Comparison of ENCODE assay signal across 1 cellular context in genomic region chr16:15996432-15997109, GRCh38.
TF ChIP-seq lines count a peak whose summit lies in the region.

No MANE protein-coding gene starts in this region.

TF ChIP-seq in HepG2, 621 proteins besides CTCF, POLR2A, EP300 and RAD21 (continued from another document and continues in another):
- TF ChIP-seq NR0B2 (CRISPR knock-in tag; IDR thresholded peaks at IDR 0.05) = peak; percentile 89
- no peak for TF ChIP-seq PLSCR1 (CRISPR knock-in tag; IDR thresholded peaks at IDR 0.05; ENCODE audit: borderline replicate concordance)
- TF ChIP-seq ZNF574 (CRISPR knock-in tag; IDR thresholded peaks at IDR 0.05) = peak; percentile 72
- no peak for TF ChIP-seq ZSCAN12 (CRISPR knock-in tag; IDR thresholded peaks at IDR 0.05)
- TF ChIP-seq ZFP91 (CRISPR knock-in tag; IDR thresholded peaks at IDR 0.05; ENCODE audit: borderline replicate concordance) = peak; percentile 79
- TF ChIP-seq ZNF563 (CRISPR knock-in tag; IDR thresholded peaks at IDR 0.05) = no peak
- 0 out of 2 replicates have a peak, but pooled peaks have one; percentile 67 for TF ChIP-seq CAMTA2 (CRISPR knock-in tag; IDR thresholded peaks at IDR 0.05; ENCODE audit: borderline replicate concordance)
- peak; percentile 38; the same call in 1 of the 2 replicates for TF ChIP-seq ZNF160 (CRISPR knock-in tag; IDR thresholded peaks at IDR 0.05)
- TF ChIP-seq ZNF225 (CRISPR knock-in tag; IDR thresholded peaks at IDR 0.05) = 0 out of 2 replicates have a peak, but pooled peaks have one; percentile 32
- peak; percentile 82 for TF ChIP-seq XRCC5 (optimal IDR thresholded peaks at IDR 0.05; ENCODE audit: low read length)
- no peak for TF ChIP-seq ZUFSP (CRISPR knock-in tag; IDR thresholded peaks at IDR 0.05; ENCODE audit: borderline replicate concordance)
- peak; percentile 45; the same call in 1 of the 2 replicates for TF ChIP-seq HINFP (CRISPR knock-in tag; IDR thresholded peaks at IDR 0.05; ENCODE audit: low read depth)
- TF ChIP-seq SOX6 (IDR thresholded peaks at IDR 0.05) = no peak
- peak; percentile 88 for TF ChIP-seq SOX6 (CRISPR knock-in tag; IDR thresholded peaks at IDR 0.05)
- TF ChIP-seq SAP130 (CRISPR knock-in tag; IDR thresholded peaks at IDR 0.05; ENCODE audit: low read depth) = peak; percentile 96
- TF ChIP-seq IRF1 (CRISPR knock-in tag; IDR thresholded peaks at IDR 0.05; ENCODE audit: low read depth) = no peak
- TF ChIP-seq SOX13 (IDR thresholded peaks at IDR 0.05) = no peak
- TF ChIP-seq SOX13 (CRISPR knock-in tag; conservative IDR thresholded peaks at IDR 0.05 in 1 of 2, IDR thresholded peaks at IDR 0.05 in 1 of 2) = peak in 1 of 2 experiments; percentile 80; a peak in 2 of 4 replicates
- TF ChIP-seq JUN (CRISPR knock-in tag; IDR thresholded peaks at IDR 0.05) = peak; percentile 100
- TF ChIP-seq ZNF672 (CRISPR knock-in tag; IDR thresholded peaks at IDR 0.05) = no peak
- TF ChIP-seq ZBTB7B (CRISPR knock-in tag; IDR thresholded peaks at IDR 0.05) = peak; percentile 83
- 0 out of 2 replicates have a peak, but pooled peaks have one; percentile 49 for TF ChIP-seq ZNF224 (CRISPR knock-in tag; IDR thresholded peaks at IDR 0.05)
- TF ChIP-seq ZNF83 (CRISPR knock-in tag; IDR thresholded peaks at IDR 0.05; ENCODE audit: borderline replicate concordance) = peak; percentile 86; the same call in 1 of the 2 replicates
- TF ChIP-seq CC2D1A (CRISPR knock-in tag; IDR thresholded peaks at IDR 0.05) = no peak
- TF ChIP-seq NFE2L1 (CRISPR knock-in tag; IDR thresholded peaks at IDR 0.05; ENCODE audit: borderline replicate concordance) = peak; percentile 78; the same call in 1 of the 2 replicates
- TF ChIP-seq GPN1 (CRISPR knock-in tag; IDR thresholded peaks at IDR 0.05; ENCODE audit: borderline replicate concordance) = no peak
- no peak for TF ChIP-seq FLYWCH1 (CRISPR knock-in tag; IDR thresholded peaks at IDR 0.05)
- TF ChIP-seq TP53 (CRISPR knock-in tag; conservative IDR thresholded peaks at IDR 0.05) = no peak
- no peak; the same call in 1 of the 2 replicates for TF ChIP-seq FUBP1 (CRISPR knock-in tag; IDR thresholded peaks at IDR 0.05; ENCODE audit: borderline replicate concordance)
- TF ChIP-seq CCAR2 (optimal IDR thresholded peaks at IDR 0.05; ENCODE audit: low read depth, low read length) = no peak
- peak; percentile 71; the same call in 1 of the 2 replicates for TF ChIP-seq PHF21A (CRISPR knock-in tag; IDR thresholded peaks at IDR 0.05)
- TF ChIP-seq MYC (CRISPR knock-in tag; IDR thresholded peaks at IDR 0.05; ENCODE audit: borderline replicate concordance) = peak; percentile 72; the same call in 1 of the 2 replicates
- peak; percentile 78; the same call in 1 of the 2 replicates for TF ChIP-seq SPEN (CRISPR knock-in tag; IDR thresholded peaks at IDR 0.05; ENCODE audit: low read depth)
- TF ChIP-seq ZNF335 (CRISPR knock-in tag; IDR thresholded peaks at IDR 0.05) = no peak
- TF ChIP-seq AKAP8 (CRISPR knock-in tag; IDR thresholded peaks at IDR 0.05) = no peak
- TF ChIP-seq ZNF644 (CRISPR knock-in tag; IDR thresholded peaks at IDR 0.05; ENCODE audit: low read depth) = peak; percentile 82; the same call in 1 of the 2 replicates
- no peak for TF ChIP-seq HNRNPL (IDR thresholded peaks at IDR 0.05; ENCODE audit: low read depth, low read length)
- TF ChIP-seq ZNF546 (CRISPR knock-in tag; conservative IDR thresholded peaks at IDR 0.05) = no peak
- TF ChIP-seq NR2C2 (CRISPR knock-in tag; IDR thresholded peaks at IDR 0.05; ENCODE audit: borderline replicate concordance) = peak; percentile 93
- TF ChIP-seq ZNF143 (CRISPR knock-in tag; IDR thresholded peaks at IDR 0.05) = peak; percentile 32; the same call in 1 of the 2 replicates
- TF ChIP-seq NR2F1 (CRISPR knock-in tag; IDR thresholded peaks at IDR 0.05) = peak; percentile 100
- no peak for TF ChIP-seq PHF20 (CRISPR knock-in tag; IDR thresholded peaks at IDR 0.05)
- peak; percentile 67; the same call in 1 of the 2 replicates for TF ChIP-seq MYPOP (CRISPR knock-in tag; IDR thresholded peaks at IDR 0.05)
- TF ChIP-seq ZC3H13 (CRISPR knock-in tag; IDR thresholded peaks at IDR 0.05) = no peak
- TF ChIP-seq CEBPG (CRISPR knock-in tag; IDR thresholded peaks at IDR 0.05) = peak; percentile 52; the same call in 1 of the 2 replicates
- peak; percentile 81; the same call in 1 of the 2 replicates for TF ChIP-seq NFKBIZ (CRISPR knock-in tag; IDR thresholded peaks at IDR 0.05)
- TF ChIP-seq KDM3A (CRISPR knock-in tag; IDR thresholded peaks at IDR 0.05; ENCODE audit: low read depth) = 0 out of 2 replicates have a peak, but pooled peaks have one; percentile 45
- no peak for TF ChIP-seq ZNF776 (CRISPR knock-in tag; IDR thresholded peaks at IDR 0.05)
- peak; percentile 76; the same call in 1 of the 2 replicates for TF ChIP-seq ZNF431 (CRISPR knock-in tag; IDR thresholded peaks at IDR 0.05; ENCODE audit: borderline replicate concordance, low read depth)
- no peak for TF ChIP-seq POLR2AphosphoS5 (IDR thresholded peaks at IDR 0.05; ENCODE audit: low read depth, low read length)
- TF ChIP-seq ZNF569 (CRISPR knock-in tag; IDR thresholded peaks at IDR 0.05; ENCODE audit: borderline replicate concordance) = no peak
- peak; percentile 22 for TF ChIP-seq ASH2L (IDR thresholded peaks at IDR 0.05; ENCODE audit: insufficient read length, low read depth, low read length)
- no peak for TF ChIP-seq RARG (CRISPR knock-in tag; IDR thresholded peaks at IDR 0.05; ENCODE audit: low read depth)
- TF ChIP-seq ZBTB33 (CRISPR knock-in tag; IDR thresholded peaks at IDR 0.05) = peak; percentile 82
- peak; percentile 93 for TF ChIP-seq MLX (CRISPR knock-in tag; IDR thresholded peaks at IDR 0.05)
- peak; percentile 97 for TF ChIP-seq NR2F2 (IDR thresholded peaks at IDR 0.05; ENCODE audit: borderline replicate concordance, low read depth)
